ENCODE assay signal across 11 cellular contexts in genomic region chr18:26480897-26481795, GRCh38.
A peak's percentile ranks its signal among the peaks of the same experiment; 100 is the strongest.
DNase-seq lines count a peak whose midpoint lies in the region; TF ChIP-seq lines count a peak whose summit lies in the region.
"Had no signal": no experiment of that assay in that cellular context is flagged by ENCODE, and none has a peak within 500 bp of the region (broad histone marks: within the 10 kb centered on the region; RNA-seq: fewer than 3 reads in every experiment).

No MANE protein-coding gene starts in this region.

- H3K9me3 Mint-ChIP-seq in type B pancreatic cell (no peaks in the 10 kb centered on the region), CD14-positive monocyte (no peaks in the 10 kb centered on the region)
- H3K9me3 Mint-ChIP-seq: T-helper 1 cell treated with Interleukin-12 subunit alpha and Interleukin-12 subunit beta and Interleukin-4 antibody, amounts not matched to agents 30 μg/mL and 1 μg/mL, for 36 hours had no signal

- H3K4me1 ChIP-seq in SJSA1 (replicated peaks) = peaks cover 51% of the 10 kb centered on the region

- peak overlapping the region; percentile 90 for H3K27ac ChIP-seq in SJSA1

- no peaks in the 10 kb centered on the region for H3K9me3 ChIP-seq in SJSA1 (replicated peaks)

- H3K4me3 Mint-ChIP-seq in type B pancreatic cell (peak overlapping the region; percentile 2), CD14-positive monocyte (no peak overlapping the region)
- H3K4me3 Mint-ChIP-seq: T-helper 1 cell treated with Interleukin-12 subunit alpha and Interleukin-12 subunit beta and Interleukin-4 antibody, amounts not matched to agents 30 μg/mL and 1 μg/mL, for 36 hours had no signal

- H3K27me3 ChIP-seq in SJSA1 (replicated peaks) = no peaks in the 10 kb centered on the region

- DNase-seq in HCEC 1CT (peak; percentile 96), SJSA1 (ENCODE audit: low read depth in 1 of 2, low spot score in 2 of 2) (peak; percentile 56 to 85), foreskin fibroblast (peak; percentile 77 to 84), type B pancreatic cell (ENCODE audit: extremely low spot score, unreplicated experiment) (no peak), CD14-positive monocyte (ENCODE audit: low spot score) (no peak), RPMI8226 (no peak)
- no peak for DNase-seq in activated T-cell treated with anti-CD3 and anti-CD28 coated beads, Interleukin-2, amount 50 U/mL, for 48 hours
- DNase-seq: activated naive CD4-positive, alpha-beta T cell treated with anti-CD3 and anti-CD28 coated beads, Interleukin-2, amount 50 U/mL, for 16 hours; NCI-H1048; nucleus accumbens had no signal

- no peaks in the 10 kb centered on the region for H3K36me3 ChIP-seq in SJSA1

- H3K27me3 Mint-ChIP-seq in type B pancreatic cell (no peaks in the 10 kb centered on the region), CD14-positive monocyte (ENCODE audit: low read depth in 3 of 3) (peaks cover 0 to 2% (median 2%) of the 10 kb centered on the region in 3 donors)

- no peak for TF ChIP-seq CTCF in foreskin fibroblast (IDR thresholded peaks at IDR 0.05; ENCODE audit: low read depth, low read length)
- no peak for TF ChIP-seq CTCF in type B pancreatic cell (conservative IDR thresholded peaks at IDR 0.05)
- no peak for TF ChIP-seq CTCF in CD14-positive monocyte (IDR thresholded peaks at IDR 0.05)

- peaks cover 47% of the 10 kb centered on the region for H3K4me1 Mint-ChIP-seq in type B pancreatic cell (ENCODE audit: unreplicated experiment)
- H3K4me1 Mint-ChIP-seq in CD14-positive monocyte = peaks cover 3% of the 10 kb centered on the region

- H3K36me3 Mint-ChIP-seq in type B pancreatic cell = peaks cover 34% of the 10 kb centered on the region
- H3K36me3 Mint-ChIP-seq in CD14-positive monocyte = no peaks in the 10 kb centered on the region

- H3K4me3 ChIP-seq in SJSA1 (no peak overlapping the region), foreskin fibroblast (ENCODE audit: low read depth in 1 of 2, low read length in 2 of 2) (no peak overlapping the region)

- intact Hi-C loops in CD14-positive monocyte (cut with micrococcal nuclease) = no loop called here

- H3K27ac Mint-ChIP-seq in type B pancreatic cell (peak overlapping the region; percentile 85), CD14-positive monocyte (peak overlapping the region in 1 of 7 donors; percentile 57)
- H3K27ac Mint-ChIP-seq: T-helper 1 cell treated with Interleukin-12 subunit alpha and Interleukin-12 subunit beta and Interleukin-4 antibody, amounts not matched to agents 30 μg/mL and 1 μg/mL, for 36 hours had no signal

Comparison
In these comparisons a context has a peak if more than half of its experiments do, and no peak if none do; other contexts are left out.
1. DNase-seq: peak in HCEC 1CT (single experiment), SJSA1 (2 of 2) and foreskin fibroblast (2 of 2); none in type B pancreatic cell (single experiment), activated T-cell treated with anti-CD3 and anti-CD28 coated beads, Interleukin-2, amount 50 U/mL, for 48 hours (0 of 2), CD14-positive monocyte (single experiment) and RPMI8226 (single experiment).